In genomic region chr1:147168626-147169058, GRCh38 we compare ENCODE assay signal across 11 cellular contexts. TPM values are rescaled to one million over a fixed set of nuclear protein-coding genes. Genes with fewer than 3 reads are reported as not detected.
DNase-seq lines count a peak whose midpoint lies in the region; ATAC-seq and TF ChIP-seq lines count a peak whose summit lies in the region.
"Had no signal": no experiment of that assay in that cellular context is flagged by ENCODE, and none has a peak within 500 bp of the region (broad histone marks: within the 10 kb centered on the region; RNA-seq: fewer than 3 reads in every experiment).

No MANE protein-coding gene starts in this region.

- H3K4me3 ChIP-seq in Caco-2 (ENCODE audit: low read depth, low read length) (no peak overlapping the region), Loucy (ENCODE audit: low read length, poor library complexity, severe bottlenecking) (peak overlapping the region; percentile 87), adrenal gland (no peak overlapping the region)
- no peak overlapping the region for H3K4me3 ChIP-seq in effector memory CD4-positive, alpha-beta T cell (ENCODE audit: insufficient read depth, low read depth, low read length, poor library complexity, severe bottlenecking)

- H3K4me2 ChIP-seq in Loucy (ENCODE audit: low read depth, low read length, poor library complexity, severe bottlenecking), result peak overlapping the region; percentile 83

- no peaks in the 10 kb centered on the region for H3K27me3 Mint-ChIP-seq in Caco-2 (ENCODE audit: insufficient read depth, unreplicated experiment)
- H3K27me3 Mint-ChIP-seq in natural killer cell (ENCODE audit: low read depth in 2 of 2), result no peaks in the 10 kb centered on the region

- peaks cover 41% of the 10 kb centered on the region for H3K36me3 Mint-ChIP-seq in Caco-2 (ENCODE audit: insufficient read depth, unreplicated experiment)
- H3K36me3 Mint-ChIP-seq in natural killer cell, result no peaks in the 10 kb centered on the region

- H3K4me1 Mint-ChIP-seq in Caco-2 (ENCODE audit: low read depth, unreplicated experiment), result peaks cover 39% of the 10 kb centered on the region
- peaks cover 23 to 38% of the 10 kb centered on the region in 2 donors for H3K4me1 Mint-ChIP-seq in natural killer cell

- ATAC-seq in HG03342 (IDR thresholded peaks at IDR 0.05; ENCODE audit: unreplicated experiment), result no peak
- ATAC-seq in natural killer cell, result no peak
- ATAC-seq: right cardiac atrium had no signal

- no peaks in the 10 kb centered on the region for H3F3A ChIP-seq in Loucy (ENCODE audit: low read depth)

- peak overlapping the region; percentile 35 for H3K27ac Mint-ChIP-seq in Caco-2 (ENCODE audit: unreplicated experiment)
- H3K27ac Mint-ChIP-seq in natural killer cell, result no peak overlapping the region

- BruUV-seq in Caco-2 (replicated peaks; lab: Mats Ljungman, UMichigan), result no TSS peak

- H3K9me2 ChIP-seq in Loucy (replicated peaks; ENCODE audit: low read depth, low read length), result no peaks in the 10 kb centered on the region

- H3K4me3 Mint-ChIP-seq in Caco-2 (ENCODE audit: unreplicated experiment), result peak overlapping the region; percentile 13
- H3K4me3 Mint-ChIP-seq in natural killer cell, result no peak overlapping the region

- TF ChIP-seq POLR2A in adrenal gland (IDR thresholded peaks at IDR 0.05), result no peak

- H3K36me3 ChIP-seq in Caco-2 (ENCODE audit: control insufficient read depth, insufficient read depth, low read length), result no peaks in the 10 kb centered on the region; the same call in none of the 2 replicates
- H3K36me3 ChIP-seq in Loucy (ENCODE audit: insufficient read depth, low read length), result peaks cover 5% of the 10 kb centered on the region; the same call in 1 of the 2 replicates
- H3K36me3 ChIP-seq in adrenal gland (replicated peaks in 1 of 2), result no peaks in the 10 kb centered on the region
- H3K36me3 ChIP-seq in effector memory CD4-positive, alpha-beta T cell (ENCODE audit: control insufficient read depth, insufficient read depth, low read length), result peaks cover 5% of the 10 kb centered on the region

- CTCF ChIA-PET in Caco-2 (lab: Charles Lee), result interaction anchor here (1.9 kb wide), 1 partner anchor 73 kb away, joined by 12 read pairs; the partner anchor contains the start of gene CHD1L

- peak overlapping the region; percentile 91 for H3K9ac ChIP-seq in Loucy (ENCODE audit: low read depth, low read length, poor library complexity, severe bottlenecking)

- no peak overlapping the region for H2AFZ ChIP-seq in Loucy (ENCODE audit: low read length)

- no peak overlapping the region for H3K27ac ChIP-seq in adrenal gland
- H3K27ac ChIP-seq in effector memory CD4-positive, alpha-beta T cell (ENCODE audit: insufficient read depth, low read length, poor library complexity, severe bottlenecking), result no peak overlapping the region

- no peaks in the 10 kb centered on the region for H4K20me1 ChIP-seq in Loucy (ENCODE audit: insufficient read depth, low read length, poor library complexity, severe bottlenecking)

- H3K4me1 ChIP-seq in Caco-2 (peaks cover 46% of the 10 kb centered on the region), Loucy (ENCODE audit: insufficient read depth, low read length, poor library complexity, severe bottlenecking) (peaks cover 46% of the 10 kb centered on the region), adrenal gland (replicated peaks in 1 of 2) (peaks cover 4 to 33% of the 10 kb centered on the region in 2 donors)
- H3K4me1 ChIP-seq in effector memory CD4-positive, alpha-beta T cell (ENCODE audit: control insufficient read depth, insufficient read depth, low read length, poor library complexity, severe bottlenecking), result peaks cover 9% of the 10 kb centered on the region

- no peaks in the 10 kb centered on the region for H3K9me3 ChIP-seq in Caco-2
- H3K9me3 ChIP-seq in Loucy (ENCODE audit: insufficient read depth, low read depth, low read length), result no peaks in the 10 kb centered on the region
- H3K9me3 ChIP-seq in adrenal gland (replicated peaks in 1 of 3), result no peaks in the 10 kb centered on the region
- no peaks in the 10 kb centered on the region for H3K9me3 ChIP-seq in effector memory CD4-positive, alpha-beta T cell (ENCODE audit: control insufficient read depth, low read length)

- 59 to 83% (median 68%) methylated on average over 2 of the region's 2 CpGs for WGBS in adrenal gland, 4 donors

- no peaks in the 10 kb centered on the region for H3K27me3 ChIP-seq in Caco-2 (replicated peaks; ENCODE audit: control insufficient read depth, insufficient read depth, low read length)
- no peaks in the 10 kb centered on the region for H3K27me3 ChIP-seq in Loucy (ENCODE audit: insufficient read depth, low read length, poor library complexity, severe bottlenecking)
- H3K27me3 ChIP-seq in adrenal gland, result no peaks in the 10 kb centered on the region
- no peaks in the 10 kb centered on the region for H3K27me3 ChIP-seq in effector memory CD4-positive, alpha-beta T cell (replicated peaks; ENCODE audit: control insufficient read depth, insufficient read depth, low read length, poor library complexity, severe bottlenecking)

- peaks cover 57% of the 10 kb centered on the region for H3K79me2 ChIP-seq in Loucy (ENCODE audit: insufficient read depth, low read length)

- H3K9me3 Mint-ChIP-seq in Caco-2 (ENCODE audit: unreplicated experiment), result no peaks in the 10 kb centered on the region
- H3K9me3 Mint-ChIP-seq in natural killer cell, result no peaks in the 10 kb centered on the region

- intact Hi-C loops in Caco-2 (cut with micrococcal nuclease; ENCODE audit: unreplicated experiment) (loop anchor here (2.0 to 5.0 kb wide), 2 partner anchors 61 to 84 kb away; no protein-coding TSS in a partner anchor), adrenal gland (cut with DNase I) (no loop called here), natural killer cell (cut with micrococcal nuclease) (no loop called here)

- POLR2A ChIA-PET in Caco-2 (lab: Charles Lee), result interaction anchor here (3.1 kb wide), 1 partner anchor 84 kb away, joined by 28 read pairs; no protein-coding TSS in a partner anchor

- peak; percentile 34 to 63 for DNase-seq in Caco-2
- DNase-seq in adrenal gland, result peak in 6 of 7 donors; percentile 25 to 67 (median 49)
- DNase-seq in kidney tubule cell (ENCODE audit: low spot score), result peak; percentile 45
- DNase-seq in activated effector memory CD4-positive, alpha-beta T cell treated with anti-CD3 and anti-CD28 coated beads, Interleukin-2, amount 50 U/mL, for 16 hours, result no peak
- no peak for DNase-seq in natural killer cell
- no peak for DNase-seq in effector memory CD4-positive, alpha-beta T cell
- DNase-seq: Karpas-422, right cardiac atrium, SIG-M5 had no signal

- TF ChIP-seq CTCF in Caco-2 (IDR thresholded peaks at IDR 0.05; ENCODE audit: insufficient read depth in 1 of 2, low read depth in 1 of 2, low read length in 1 of 2, severe bottlenecking in 1 of 2, unreplicated experiment in 1 of 2), result no peak
- no peak for TF ChIP-seq CTCF in Loucy (conservative IDR thresholded peaks at IDR 0.05; ENCODE audit: low read length)
- no peak for TF ChIP-seq CTCF in adrenal gland (IDR thresholded peaks at IDR 0.05)
- no peak for TF ChIP-seq CTCF in natural killer cell (IDR thresholded peaks at IDR 0.05)

RNA-seq across cellular contexts. Expression of gene PRKAB2, which starts 3.6 kb away (rescaled TPM):
- 30.1 and 31.5 TPM in 2 replicates for total RNA-seq in Caco-2 (2022)
- 10 to 100 TPM in 6 of 8 donors, 1 to 10 TPM in 2; 9.3 to 23.0 (median 14.4) TPM for total RNA-seq in adrenal gland
- 10 to 100 TPM in 1 of 3 donors, 1 to 10 TPM in 2; 4.3 to 28.1 (median 9.7) TPM for polyA plus RNA-seq in adrenal gland
- total RNA-seq in natural killer cell, result 10 to 100 TPM; 15.1 to 19.1 (median 16.0) TPM

RNA-seq across cellular contexts. Expression of gene FMO5, which starts 56.5 kb away (rescaled TPM):
- total RNA-seq in Caco-2 (2022) (1.9 and 2.0 TPM in 2 replicates), adrenal gland (10 to 100 TPM in 6 of 8 donors, 1 to 10 TPM in 2; 6.0 to 28.4 (median 10.9) TPM), natural killer cell (1 to 10 TPM; 5.8 to 6.0 (median 6.0) TPM)
- polyA plus RNA-seq in adrenal gland, result 1 to 10 TPM; 4.6 to 7.3 (median 4.8) TPM

Comparison
In these comparisons a context has a peak if more than half of its experiments do, and no peak if none do; other contexts are left out.
1. DNase-seq: peak in Caco-2 (2 of 2), adrenal gland (6 of 7) and kidney tubule cell (single experiment); none in activated effector memory CD4-positive, alpha-beta T cell treated with anti-CD3 and anti-CD28 coated beads, Interleukin-2, amount 50 U/mL, for 16 hours (single experiment), natural killer cell (single experiment) and effector memory CD4-positive, alpha-beta T cell (0 of 3).